ENCODE assay signal across 9 cellular contexts in genomic region chr21:43810505-43811261, GRCh38. TPM values are rescaled to one million over a fixed set of nuclear protein-coding genes. Genes with fewer than 3 reads are reported as not detected.
DNase-seq lines count a peak whose midpoint lies in the region; ATAC-seq and TF ChIP-seq lines count a peak whose summit lies in the region.
"Had no signal": no experiment of that assay in that cellular context is flagged by ENCODE, and none has a peak within 500 bp of the region (broad histone marks: within the 10 kb centered on the region; RNA-seq: fewer than 3 reads in every experiment).

No MANE protein-coding gene starts in this region.

- CTCF ChIA-PET in Calu3 (lab: Charles Lee), result interaction anchor here (0.9 to 1.2 kb wide), 2 partner anchors 108 to 128 kb away, joined by 3 read pairs; no protein-coding TSS in a partner anchor
- CTCF ChIA-PET in activated naive CD4-positive, alpha-beta T cell treated with anti-CD3 and anti-CD28 coated beads, Interleukin-2, amount 10 ng/mL, durations not matched to agents 7 days and 5 days (lab: Charles Lee), result interaction anchor here (0.7 to 2.6 kb wide), 13 partner anchors 12 to 268 kb away, joined by 3 to 23 read pairs (median 4); no protein-coding TSS in a partner anchor

- no peak overlapping the region for H3K27ac ChIP-seq in upper lobe of right lung

- no peaks in the 10 kb centered on the region for H3K27me3 ChIP-seq in upper lobe of right lung

- peak; percentile 52 for ATAC-seq in GM21737 (IDR thresholded peaks at IDR 0.05; ENCODE audit: unreplicated experiment)
- peak; percentile 91 for ATAC-seq in upper lobe of right lung

- H3K4me1 ChIP-seq in upper lobe of right lung, result peaks cover 20% of the 10 kb centered on the region

- peaks cover 8% of the 10 kb centered on the region for H3K4me1 Mint-ChIP-seq in Calu3 (ENCODE audit: low read depth, unreplicated experiment)
- peaks cover 23% of the 10 kb centered on the region for H3K4me1 Mint-ChIP-seq in activated naive CD4-positive, alpha-beta T cell treated with anti-CD3 and anti-CD28 coated beads, Interleukin-2, amount 10 ng/mL, durations not matched to agents 7 days and 5 days
- no peaks in the 10 kb centered on the region for H3K4me1 Mint-ChIP-seq in glutamatergic neuron (ENCODE audit: low read depth, unreplicated experiment)

- BruUV-seq in Calu3 (replicated peaks; lab: Mats Ljungman, UMichigan), result no TSS peak

- H3K9me3 ChIP-seq in upper lobe of right lung, result no peaks in the 10 kb centered on the region

- H3K36me3 Mint-ChIP-seq in Calu3 (ENCODE audit: insufficient read depth, unreplicated experiment), result peaks cover 27% of the 10 kb centered on the region
- no peaks in the 10 kb centered on the region for H3K36me3 Mint-ChIP-seq in activated naive CD4-positive, alpha-beta T cell treated with anti-CD3 and anti-CD28 coated beads, Interleukin-2, amount 10 ng/mL, durations not matched to agents 7 days and 5 days
- H3K36me3 Mint-ChIP-seq in glutamatergic neuron (ENCODE audit: unreplicated experiment), result peaks cover 5% of the 10 kb centered on the region
- H3K36me3 Mint-ChIP-seq: activated naive CD8-positive, alpha-beta T cell had no signal

- H3K27ac Mint-ChIP-seq in Calu3 (ENCODE audit: unreplicated experiment), result no peak overlapping the region
- no peak overlapping the region for H3K27ac Mint-ChIP-seq in activated naive CD4-positive, alpha-beta T cell treated with anti-CD3 and anti-CD28 coated beads, Interleukin-2, amount 10 ng/mL, durations not matched to agents 7 days and 5 days
- no peak overlapping the region for H3K27ac Mint-ChIP-seq in glutamatergic neuron (ENCODE audit: unreplicated experiment)
- H3K27ac Mint-ChIP-seq: activated naive CD8-positive, alpha-beta T cell had no signal

- peak overlapping the region; percentile 39 for H3K4me3 ChIP-seq in upper lobe of right lung

- intact Hi-C loops in Calu3 (cut with micrococcal nuclease; ENCODE audit: unreplicated experiment), result no loop called here
- intact Hi-C loops in posterior vena cava (cut with DNase I), result loop anchor here in 1 of 2 donors (10.0 kb wide), 1 partner anchor 104 kb away; no protein-coding TSS in a partner anchor
- intact Hi-C loops in upper lobe of right lung (cut with DNase I), result loop anchor here (5.0 kb wide), 1 partner anchor 167 kb away; no protein-coding TSS in a partner anchor

- H3K36me3 ChIP-seq in upper lobe of right lung, result no peaks in the 10 kb centered on the region

- peak; percentile 92 for DNase-seq in Calu3
- DNase-seq in MV-4-11 (lab: John Stamatoyannopoulos, UW), result peak; percentile 80
- peak; percentile 50 for DNase-seq in SKM-1 (lab: John Stamatoyannopoulos, UW; ENCODE audit: unreplicated experiment)
- peak; percentile 95 for DNase-seq in activated naive CD4-positive, alpha-beta T cell treated with anti-CD3 and anti-CD28 coated beads, Interleukin-2, amount 10 ng/mL, durations not matched to agents 7 days and 5 days
- peak; percentile 98 for DNase-seq in glutamatergic neuron
- DNase-seq in posterior vena cava (ENCODE audit: low spot score), result peak; percentile 96
- peak; percentile 96 for DNase-seq in upper lobe of right lung

- no peak overlapping the region for H3K4me3 Mint-ChIP-seq in Calu3 (ENCODE audit: low read depth, unreplicated experiment)
- no peak overlapping the region for H3K4me3 Mint-ChIP-seq in activated naive CD4-positive, alpha-beta T cell treated with anti-CD3 and anti-CD28 coated beads, Interleukin-2, amount 10 ng/mL, durations not matched to agents 7 days and 5 days
- no peak overlapping the region for H3K4me3 Mint-ChIP-seq in glutamatergic neuron (ENCODE audit: unreplicated experiment)
- H3K4me3 Mint-ChIP-seq: activated naive CD8-positive, alpha-beta T cell had no signal

- H3K27me3 Mint-ChIP-seq in Calu3 (ENCODE audit: unreplicated experiment) (no peaks in the 10 kb centered on the region), glutamatergic neuron (ENCODE audit: unreplicated experiment) (no peaks in the 10 kb centered on the region)
- H3K27me3 Mint-ChIP-seq in activated naive CD4-positive, alpha-beta T cell treated with anti-CD3 and anti-CD28 coated beads, Interleukin-2, amount 10 ng/mL, durations not matched to agents 7 days and 5 days, result no peaks in the 10 kb centered on the region
- H3K27me3 Mint-ChIP-seq: activated naive CD8-positive, alpha-beta T cell had no signal

- TF ChIP-seq CTCF in Calu3 (IDR thresholded peaks at IDR 0.05; ENCODE audit: unreplicated experiment) (peak; percentile 90), glutamatergic neuron (IDR thresholded peaks at IDR 0.05; ENCODE audit: partially characterized antibody, unreplicated experiment) (peak; percentile 92), upper lobe of right lung (IDR thresholded peaks at IDR 0.05) (peak; percentile 97)

- no peaks in the 10 kb centered on the region for H3K9me3 Mint-ChIP-seq in Calu3 (ENCODE audit: low read depth, unreplicated experiment)
- H3K9me3 Mint-ChIP-seq in activated naive CD4-positive, alpha-beta T cell treated with anti-CD3 and anti-CD28 coated beads, Interleukin-2, amount 10 ng/mL, durations not matched to agents 7 days and 5 days, result no peaks in the 10 kb centered on the region
- no peaks in the 10 kb centered on the region for H3K9me3 Mint-ChIP-seq in glutamatergic neuron (ENCODE audit: unreplicated experiment)

RNA-seq across cellular contexts. Expression of gene RRP1, which starts 21.3 kb away (rescaled TPM):
- 37.2 and 49.4 TPM in 2 replicates for total RNA-seq in Calu3 (2022)
- total RNA-seq in glutamatergic neuron (ENCODE audit: unreplicated experiment), result 26.2 TPM
- 10 to 100 TPM; 10.7 to 14.3 TPM for total RNA-seq in posterior vena cava
- 19.0 TPM for total RNA-seq in upper lobe of right lung

RNA-seq across cellular contexts. Expression of gene CSTB, which starts 34.6 kb away (rescaled TPM):
- total RNA-seq in Calu3 (2022), result 105 and 116 TPM in 2 replicates
- total RNA-seq in glutamatergic neuron (ENCODE audit: unreplicated experiment), result 32.7 TPM
- 10 to 100 TPM; 29.0 to 48.6 TPM for total RNA-seq in posterior vena cava
- 148 TPM for total RNA-seq in upper lobe of right lung

RNA-seq across cellular contexts. Expression of gene AGPAT3, which starts 54.3 kb away (rescaled TPM):
- total RNA-seq in Calu3 (2022), result 61.2 and 64.1 TPM in 2 replicates
- 12.6 TPM for total RNA-seq in glutamatergic neuron (ENCODE audit: unreplicated experiment)
- 10 to 100 TPM; 35.3 to 43.2 TPM for total RNA-seq in posterior vena cava
- 86.0 TPM for total RNA-seq in upper lobe of right lung
